In the genomic region with DNA sequence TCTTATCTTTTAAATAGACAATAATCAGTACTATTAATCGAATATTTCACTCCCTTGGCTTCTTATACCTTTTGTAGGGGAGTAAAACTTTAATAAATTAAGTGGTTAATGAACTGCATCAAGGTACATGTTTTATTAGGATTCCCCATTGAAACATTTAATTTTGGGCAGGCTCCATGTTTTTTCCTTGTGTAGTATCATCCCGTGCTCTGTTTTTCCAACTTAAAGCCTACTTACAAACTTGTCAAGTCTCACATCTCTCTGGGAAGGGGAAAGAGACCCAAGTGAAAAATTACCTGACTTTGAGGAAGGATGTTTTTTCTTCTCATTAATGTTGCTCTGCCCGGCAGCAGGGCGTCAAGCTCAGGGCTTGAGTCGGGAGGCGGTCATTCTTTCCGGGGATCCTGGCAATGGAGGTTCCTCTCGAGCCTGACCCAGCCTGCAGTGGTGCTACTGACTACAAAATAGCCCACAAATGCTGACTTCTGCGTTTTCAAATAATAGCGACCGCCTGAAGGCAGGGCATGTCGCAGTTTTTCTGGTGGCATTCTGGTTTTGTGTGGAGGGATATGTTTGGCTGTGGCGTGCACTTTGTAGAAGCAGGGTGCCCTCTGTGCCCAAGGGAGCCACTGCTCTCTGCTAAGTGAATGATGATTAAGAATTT, we compare ENCODE assay signal across 9 cellular contexts. TPM values are rescaled to one million over a fixed set of nuclear protein-coding genes. Genes with fewer than 3 reads are reported as not detected.
DNase-seq lines count a peak whose midpoint lies in the region; ATAC-seq and TF ChIP-seq lines count a peak whose summit lies in the region.
"Had no signal": no experiment of that assay in that cellular context is flagged by ENCODE, and none has a peak within 500 bp of the region (broad histone marks: within the 10 kb centered on the region; RNA-seq: fewer than 3 reads in every experiment).

No MANE protein-coding gene starts in this region.

- H3K27ac ChIP-seq in HUES48 (ENCODE audit: low read depth, low read length) (no peak overlapping the region), colonic mucosa (peak overlapping the region; percentile 84), muscle layer of duodenum (ENCODE audit: low read length) (peak overlapping the region; percentile 74)

- H3K27me3 ChIP-seq in HUES48 (ENCODE audit: control insufficient read depth, insufficient read depth, low read length) (peaks cover 44% of the 10 kb centered on the region), colonic mucosa (no peaks in the 10 kb centered on the region), muscle layer of duodenum (ENCODE audit: low read depth, low read length) (peaks cover 28% of the 10 kb centered on the region)

- H3K4me1 ChIP-seq in HUES48 (ENCODE audit: control insufficient read depth, insufficient read depth, low read length) (peaks cover 49% of the 10 kb centered on the region), colonic mucosa (no peaks in the 10 kb centered on the region), muscle layer of duodenum (ENCODE audit: control insufficient read depth in 1 of 2, insufficient read depth in 2 of 2, low read length in 2 of 2) (peaks cover 6 to 23% of the 10 kb centered on the region in 2 donors)

- DNase-seq in AG04449 (ENCODE audit: low read depth, low spot score) = no peak
- DNase-seq in colonic mucosa = no peak
- DNase-seq in HEK293T (ENCODE audit: extremely low spot score) = no peak
- no peak for DNase-seq in NCI-H2227 treated with DMSO at 0.1 percent for 48 hours (lab: John Stamatoyannopoulos, UW)
- no peak for DNase-seq in GOT3 (lab: John Stamatoyannopoulos, UW)

- H3K36me3 ChIP-seq in HUES48 (ENCODE audit: control insufficient read depth, insufficient read depth, low read length) = no peaks in the 10 kb centered on the region
- no peaks in the 10 kb centered on the region for H3K36me3 ChIP-seq in colonic mucosa
- peaks cover 0 to 6% of the 10 kb centered on the region in 2 donors for H3K36me3 ChIP-seq in muscle layer of duodenum (ENCODE audit: control insufficient read depth in 1 of 2, insufficient read depth in 2 of 2, low read length in 2 of 2)
- H3K36me3 ChIP-seq: gastroesophageal sphincter had no signal

- TF ChIP-seq CTCF in AG04449 (IDR thresholded peaks at IDR 0.05; ENCODE audit: insufficient read depth, low read length, missing control alignments) (no peak), colonic mucosa (IDR thresholded peaks at IDR 0.05) (no peak)

- H3K9ac ChIP-seq in HUES48 (ENCODE audit: low read depth, low read length) (no peak overlapping the region), colonic mucosa (ENCODE audit: low read depth in 2 of 2, low read length in 2 of 2) (peak overlapping the region in 1 of 2 donors; percentile 93)

- H3K4me3 ChIP-seq in AG04449 (ENCODE audit: low read depth, low read length) (peak overlapping the region; percentile 42), HUES48 (ENCODE audit: low read depth, low read length) (peak overlapping the region; percentile 83), colonic mucosa (peak overlapping the region; percentile 60), muscle layer of duodenum (ENCODE audit: low read depth in 1 of 2, low read length in 2 of 2) (peak overlapping the region in 1 of 2 donors; percentile 53)

- intact Hi-C loops in colonic mucosa (cut with DNase I) = no loop called here

- CTCF ChIA-PET in AG04449 (lab: Yijun Ruan, JAX) (interaction anchor here (0.7 to 1.6 kb wide), 2 partner anchors 48 to 119 kb away, joined by 3 to 5 read pairs; no protein-coding TSS in a partner anchor), HEK293T (lab: Yijun Ruan, JAX) (no interaction called here)

- no peaks in the 10 kb centered on the region for H3K9me3 ChIP-seq in HUES48 (ENCODE audit: control insufficient read depth, insufficient read depth, low read length)
- H3K9me3 ChIP-seq in colonic mucosa = no peaks in the 10 kb centered on the region
- H3K9me3 ChIP-seq in muscle layer of duodenum (ENCODE audit: control insufficient read depth in 1 of 2, low read length in 2 of 2) = no peaks in the 10 kb centered on the region
- H3K9me3 ChIP-seq: gastroesophageal sphincter had no signal

- ATAC-seq in GM19397 (IDR thresholded peaks at IDR 0.05; ENCODE audit: unreplicated experiment) = no peak

- POLR2A ChIA-PET in AG04449 (lab: Yijun Ruan, JAX) = interaction anchor here (0.8 to 1.6 kb wide), 2 partner anchors 11 to 15 kb away, joined by 3 to 6 read pairs; no protein-coding TSS in a partner anchor
- POLR2A ChIA-PET in HEK293T (lab: Yijun Ruan, JAX) = no interaction called here

TF ChIP-seq in HEK293T, 16 proteins besides CTCF, POLR2A, EP300 and RAD21:
- no peak for TF ChIP-seq LEF1 (IDR thresholded peaks at IDR 0.05; ENCODE audit: borderline replicate concordance)
- no peak for TF ChIP-seq ZNF384 (IDR thresholded peaks at IDR 0.05)
- no peak for TF ChIP-seq ARNT (IDR thresholded peaks at IDR 0.05)
- no peak for TF ChIP-seq SP1 (IDR thresholded peaks at IDR 0.05)
- no peak for TF ChIP-seq SUZ12 (IDR thresholded peaks at IDR 0.05)
- no peak for TF ChIP-seq L3MBTL2 (conservative IDR thresholded peaks at IDR 0.05)
- TF ChIP-seq PKNOX1 (IDR thresholded peaks at IDR 0.05) = no peak
- no peak for TF ChIP-seq BHLHE40 (IDR thresholded peaks at IDR 0.05; ENCODE audit: borderline replicate concordance)
- no peak for TF ChIP-seq FOXA1 (IDR thresholded peaks at IDR 0.05)
- TF ChIP-seq HDGF (IDR thresholded peaks at IDR 0.05; ENCODE audit: borderline replicate concordance) = no peak
- no peak for TF ChIP-seq NFRKB (IDR thresholded peaks at IDR 0.05)
- TF ChIP-seq CTBP1 (IDR thresholded peaks at IDR 0.05; ENCODE audit: borderline replicate concordance) = no peak
- no peak for TF ChIP-seq ELF4 (IDR thresholded peaks at IDR 0.05)
- TF ChIP-seq TARDBP (IDR thresholded peaks at IDR 0.05) = no peak
- no peak for TF ChIP-seq FOXK2 (IDR thresholded peaks at IDR 0.05)
- no peak for TF ChIP-seq FOXM1 (IDR thresholded peaks at IDR 0.05; ENCODE audit: borderline replicate concordance)

RNA-seq across cellular contexts. Expression of gene DSP, which starts 2.4 kb away (rescaled TPM):
- 100 to 1,000 TPM; 201 to 250 TPM for total RNA-seq in colonic mucosa

RNA-seq across cellular contexts. Expression of gene SNRNP48, which starts 46.1 kb away (rescaled TPM):
- 10 to 100 TPM; 13.8 to 14.6 TPM for total RNA-seq in colonic mucosa
